Comparison of ENCODE assay signal across 8 cellular contexts in the genomic region with DNA sequence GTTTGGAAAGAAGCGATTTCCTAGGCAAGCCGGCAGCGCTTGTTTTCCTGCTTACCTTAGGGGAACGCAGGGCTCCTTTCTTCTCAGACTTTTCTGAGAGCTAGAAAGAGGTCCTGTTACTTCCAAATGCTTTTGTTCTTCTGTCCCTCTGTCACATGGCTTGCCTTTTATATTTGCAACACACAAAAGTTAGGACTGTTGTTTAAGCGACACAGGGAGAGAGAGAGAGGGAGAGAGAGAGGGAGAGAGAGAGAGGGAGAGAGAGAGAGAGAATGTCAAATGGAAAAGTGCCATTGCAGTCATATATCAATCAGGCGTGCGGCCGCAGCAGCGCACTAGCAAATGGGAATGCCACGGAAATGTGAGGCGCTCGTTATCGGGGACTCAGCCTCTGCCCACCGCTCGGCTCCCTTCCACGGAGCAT. TPM values are rescaled to one million over a fixed set of nuclear protein-coding genes. Genes with fewer than 3 reads are reported as not detected.
DNase-seq lines count a peak whose midpoint lies in the region; ATAC-seq, FAIRE-seq and TF ChIP-seq lines count a peak whose summit lies in the region.

TSS of gene NDP (minus strand) at position 142 of the 424 bp plus-strand sequence. CDS start 14,745 bp downstream, outside the sequence.

- H3K4me3 ChIP-seq in bronchial epithelial cell (ENCODE audit: low read depth, low read length), result peak within 1 kb of the TSS; percentile 14
- peak within 1 kb of the TSS in 1 of 2 donors; percentile 4 for H3K4me3 ChIP-seq in left lung
- peak within 1 kb of the TSS; percentile 41 for H3K4me3 ChIP-seq in suprapubic skin

- POLR2A ChIA-PET in activated CD4-positive, alpha-beta T cell treated with anti-CD3 and anti-CD28 coated beads for 36 hours (lab: Charles Lee), result no interaction called here

- no peak for TF ChIP-seq EP300 in suprapubic skin (IDR thresholded peaks at IDR 0.05)

- no peaks in the 10 kb centered on the region for H3K36me3 ChIP-seq in bronchial epithelial cell (ENCODE audit: control insufficient read depth, insufficient read depth, low read length)
- no peaks in the 10 kb centered on the region for H3K36me3 ChIP-seq in left lung
- H3K36me3 ChIP-seq in suprapubic skin, result no peaks in the 10 kb centered on the region

- CTCF ChIA-PET in activated CD4-positive, alpha-beta T cell treated with anti-CD3 and anti-CD28 coated beads for 36 hours (lab: Charles Lee), result no interaction called here

- 23% methylated on average over 16 of the region's 16 CpGs for WGBS in suprapubic skin

- H3K4me1 ChIP-seq in left lung, result no peaks in the 10 kb centered on the region
- H3K4me1 ChIP-seq in suprapubic skin, result peaks cover 10% of the 10 kb centered on the region

- no peak within 1 kb of the TSS for H3K27ac Mint-ChIP-seq in activated CD4-positive, alpha-beta T cell treated with anti-CD3 and anti-CD28 coated beads for 36 hours

- H3K9me3 Mint-ChIP-seq in activated CD4-positive, alpha-beta T cell treated with anti-CD3 and anti-CD28 coated beads for 36 hours (ENCODE audit: low read depth), result no peaks in the 10 kb centered on the region

- no peak within 1 kb of the TSS for H3K27ac ChIP-seq in left lung
- no peak within 1 kb of the TSS for H3K27ac ChIP-seq in suprapubic skin

- TF ChIP-seq CTCF in bronchial epithelial cell (IDR thresholded peaks at IDR 0.05; ENCODE audit: insufficient read depth, low read length, severe bottlenecking) (no peak), left lung (IDR thresholded peaks at IDR 0.05) (no peak), suprapubic skin (IDR thresholded peaks at IDR 0.05) (no peak)

- no peak for FAIRE-seq in bronchial epithelial cell (lab: Jason Lieb, UNC)

- H3K36me3 Mint-ChIP-seq in activated CD4-positive, alpha-beta T cell treated with anti-CD3 and anti-CD28 coated beads for 36 hours (ENCODE audit: low read depth), result no peaks in the 10 kb centered on the region

- intact Hi-C loops in activated CD4-positive, alpha-beta T cell treated with anti-CD3 and anti-CD28 coated beads for 36 hours (cut with DNase I, micrococcal nuclease), result loop anchor here in 1 of 2 experiments (5.0 kb wide), 1 partner anchor 269 kb away; no protein-coding TSS in a partner anchor
- intact Hi-C loops in left lung (cut with DNase I), result no loop called here

- no peak for ATAC-seq in activated CD4-positive, alpha-beta T cell treated with anti-CD3 and anti-CD28 coated beads for 36 hours
- ATAC-seq in left lung, result peak; percentile 41

- DNase-seq in activated CD4-positive, alpha-beta T cell treated with anti-CD3 and anti-CD28 coated beads for 36 hours, result no peak
- no peak for DNase-seq in activated CD4-positive, alpha-beta T cell treated with anti-CD3 and anti-CD28 coated beads, Interleukin-2, amount 50 U/mL, for 4 hours
- DNase-seq in bronchial epithelial cell (ENCODE audit: low read depth) (no peak), left lung (no peak), suprapubic skin (ENCODE audit: low spot score in 2 of 2) (no peak), SIG-M5 treated with dmso at 0.1 percent for 504 hours (lab: John Stamatoyannopoulos, UW; ENCODE audit: unreplicated experiment) (no peak), NCI-H2196 treated with DMSO at 0.1 percent for 48 hours (lab: John Stamatoyannopoulos, UW; ENCODE audit: unreplicated experiment) (no peak)
- DNase-seq in stimulated activated CD4-positive, alpha-beta T cell treated with anti-CD3 and anti-CD28 coated beads, Interleukin-4, amount 100 ng/mL, for 24 hours, result no peak

- TF ChIP-seq POLR2A in suprapubic skin (IDR thresholded peaks at IDR 0.05), result no peak

- peaks cover 9% of the 10 kb centered on the region for H3K4me1 Mint-ChIP-seq in activated CD4-positive, alpha-beta T cell treated with anti-CD3 and anti-CD28 coated beads for 36 hours

- H3K27me3 ChIP-seq in bronchial epithelial cell (ENCODE audit: control insufficient read depth, insufficient read depth, low read length), result no peaks in the 10 kb centered on the region
- H3K27me3 ChIP-seq in left lung, result peaks cover 16 to 43% of the 10 kb centered on the region in 2 donors
- no peaks in the 10 kb centered on the region for H3K27me3 ChIP-seq in suprapubic skin

- peaks cover 15% of the 10 kb centered on the region for H3K27me3 Mint-ChIP-seq in activated CD4-positive, alpha-beta T cell treated with anti-CD3 and anti-CD28 coated beads for 36 hours

- no peaks in the 10 kb centered on the region for H3K9me3 ChIP-seq in left lung
- no peaks in the 10 kb centered on the region for H3K9me3 ChIP-seq in suprapubic skin

- peak within 1 kb of the TSS; percentile 59 for H3K4me3 Mint-ChIP-seq in activated CD4-positive, alpha-beta T cell treated with anti-CD3 and anti-CD28 coated beads for 36 hours

RNA-seq across cellular contexts. Expression of gene NDP, which starts in this region (rescaled TPM):
- not detected for total RNA-seq in activated CD4-positive, alpha-beta T cell treated with anti-CD3 and anti-CD28 coated beads for 36 hours
- total RNA-seq in bronchial epithelial cell, result not detected in 2 replicates
- not detected for total RNA-seq in left lung
- total RNA-seq in suprapubic skin, result under 1 TPM in 2 of 4 donors, not detected in 2; 0.36 to 0.64 TPM

Comparison
In these comparisons a context has a peak if more than half of its experiments do, and no peak if none do; other contexts are left out.
1. Peak in ATAC-seq in left lung; RNA of the gene not detected or under 1 TPM.